In genomic region chr22:17119481-17120202, GRCh38 we compare ENCODE assay signal across 8 cellular contexts. TPM values are rescaled to one million over a fixed set of nuclear protein-coding genes. Genes with fewer than 3 reads are reported as not detected.
A peak's percentile ranks its signal among the peaks of the same experiment; 100 is the strongest.
DNase-seq lines count a peak whose midpoint lies in the region; ATAC-seq and TF ChIP-seq lines count a peak whose summit lies in the region.

No MANE protein-coding gene starts in this region.

- no peaks in the 10 kb centered on the region for H3K4me1 ChIP-seq in A673 (ENCODE audit: insufficient read depth, low read length, poor library complexity, severe bottlenecking)

- H3K9me3 ChIP-seq in A673 (ENCODE audit: low read depth, low read length, poor library complexity, severe bottlenecking): no peaks in the 10 kb centered on the region

- in situ Hi-C loops in astrocyte of the cerebellum (cut with HindIII; ENCODE audit: low sequenced_read_pairs): no loop called here

- no TSS peak for BruUV-seq in A673 (replicated peaks; lab: Mats Ljungman, UMichigan)

- POLR2A ChIA-PET in A673 (lab: Charles Lee; ENCODE audit: low non-redundant PET): no interaction called here

- intact Hi-C loops in A673 (cut with micrococcal nuclease; ENCODE audit: unreplicated experiment): loop anchor here (10.0 kb wide), 1 partner anchor 385 kb away; no protein-coding TSS in a partner anchor

- H3K27me3 ChIP-seq in A673 (replicated peaks; ENCODE audit: insufficient read depth, low read depth, low read length, poor library complexity): no peaks in the 10 kb centered on the region

- DNase-seq in A673 (ENCODE audit: low spot score) (peak; percentile 23), astrocyte of the cerebellum (ENCODE audit: low read depth) (no peak), left lobe of liver (ENCODE audit: low spot score) (no peak), mesenteric fat pad (ENCODE audit: low spot score) (no peak)
- no peak for DNase-seq in activated effector memory CD4-positive, alpha-beta T cell treated with Interleukin-2 at 50 U/mL for 16 hours

- H3K27ac ChIP-seq in A673 (ENCODE audit: low read depth, low read length, poor library complexity, severe bottlenecking): no peak overlapping the region

- TF ChIP-seq CTCF in A673 (conservative IDR thresholded peaks at IDR 0.05; ENCODE audit: low read depth, low read length): peak; percentile 50
- peak; percentile 26; the same call in 1 of the 3 replicates for TF ChIP-seq CTCF in GM12872 (IDR thresholded peaks at IDR 0.05; ENCODE audit: insufficient read depth, low read depth, low read length)
- peak; percentile 6 for TF ChIP-seq CTCF in astrocyte of the cerebellum (IDR thresholded peaks at IDR 0.05; ENCODE audit: low read depth, low read length, missing control alignments)

- CTCF ChIA-PET in A673 (lab: Charles Lee): no interaction called here

- H3K36me3 ChIP-seq in A673 (ENCODE audit: insufficient read depth, low read length, poor library complexity, severe bottlenecking): no peaks in the 10 kb centered on the region

- H3K4me3 ChIP-seq in A673 (ENCODE audit: low read depth, low read length, poor library complexity, severe bottlenecking): no peak overlapping the region
- no peak overlapping the region for H3K4me3 ChIP-seq in astrocyte of the cerebellum (ENCODE audit: low read depth, low read length)

- ATAC-seq in left lobe of liver (peak; percentile 84), HG03378 (IDR thresholded peaks at IDR 0.05; ENCODE audit: unreplicated experiment) (no peak), GM18873 (IDR thresholded peaks at IDR 0.05; ENCODE audit: low FRiP score, unreplicated experiment) (no peak)

RNA-seq across cellular contexts. Expression of gene TMEM121B, which starts 1.5 kb away (rescaled TPM):
- 2.5 and 3.0 TPM in 2 replicates for total RNA-seq in A673 (2021)
- 0.10 TPM for total RNA-seq in left lobe of liver
- total RNA-seq in mesenteric fat pad: 1.0 TPM

RNA-seq across cellular contexts. Expression of gene IL17RA, which starts 34.8 kb away (rescaled TPM):
- total RNA-seq in A673 (2021): 12.1 and 12.4 TPM in 2 replicates
- total RNA-seq in left lobe of liver: 11.1 TPM
- 38.2 TPM for total RNA-seq in mesenteric fat pad

RNA-seq across cellular contexts. Expression of gene HDHD5, which starts 39.4 kb away (rescaled TPM):
- total RNA-seq in A673 (2021) (59.4 and 61.6 TPM in 2 replicates), left lobe of liver (31.7 TPM), mesenteric fat pad (28.4 TPM)
